In the genomic region with DNA sequence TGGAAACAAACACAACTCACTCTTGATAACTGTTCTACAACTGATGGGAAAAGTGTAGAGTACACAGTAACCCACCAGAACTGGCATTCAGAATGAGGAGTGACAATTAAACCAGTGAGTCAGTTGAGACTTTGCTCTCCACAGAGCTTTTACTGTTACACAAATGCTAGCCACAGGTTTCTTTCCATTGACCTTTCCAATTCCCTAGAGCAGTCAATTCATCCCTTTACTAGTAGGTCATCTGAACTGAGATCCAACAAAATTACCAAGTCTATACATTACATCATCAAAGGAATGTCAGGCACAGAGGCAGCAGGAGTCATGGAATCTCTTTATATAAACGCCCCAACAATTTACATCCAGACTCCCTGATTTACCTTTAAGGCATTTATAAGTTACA, we compare ENCODE assay signal across 1 cellular context.
A peak's percentile ranks its signal among the peaks of the same experiment; 100 is the strongest.
TF ChIP-seq lines count a peak whose summit lies in the region.

No MANE protein-coding gene starts in this region.

TF ChIP-seq in IMR-90, 13 proteins besides CTCF, POLR2A, EP300 and RAD21:
- TF ChIP-seq CEBPB (IDR thresholded peaks at IDR 0.05; ENCODE audit: low read depth, low read length) (peak; percentile 70), MAZ (IDR thresholded peaks at IDR 0.05; ENCODE audit: borderline replicate concordance, low read depth, low read length) (no peak), SMC3 (IDR thresholded peaks at IDR 0.05; ENCODE audit: low read depth, low read length) (no peak), RFX5 (IDR thresholded peaks at IDR 0.05; ENCODE audit: low read depth, low read length) (no peak)
